2 cellular contexts compared by ENCODE assay signal in the genomic region with DNA sequence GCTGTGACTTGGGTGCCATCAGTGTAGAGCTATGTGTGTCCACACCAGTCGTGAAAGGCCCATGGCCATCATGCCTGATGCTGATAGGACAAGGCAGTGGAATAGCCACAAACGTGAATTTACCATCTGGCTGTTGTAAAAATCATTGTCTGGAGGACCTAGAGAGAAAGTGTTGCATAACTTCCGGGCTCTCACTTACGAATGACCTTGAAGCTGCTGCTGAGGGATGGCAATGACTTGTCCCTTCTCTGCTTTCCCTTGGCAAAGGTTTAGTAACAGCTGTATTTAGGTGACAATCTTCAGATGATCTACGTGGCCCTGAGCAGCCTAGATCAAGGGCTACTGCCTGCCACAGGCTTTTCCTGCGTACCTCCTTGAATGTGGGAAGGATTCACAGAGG.
TF ChIP-seq lines count a peak whose summit lies in the region.

No MANE protein-coding gene starts in this region.

TF ChIP-seq in SK-N-SH, 30 proteins besides CTCF, POLR2A, EP300 and RAD21 (continued from another document):
- TF ChIP-seq, protein P1, sequence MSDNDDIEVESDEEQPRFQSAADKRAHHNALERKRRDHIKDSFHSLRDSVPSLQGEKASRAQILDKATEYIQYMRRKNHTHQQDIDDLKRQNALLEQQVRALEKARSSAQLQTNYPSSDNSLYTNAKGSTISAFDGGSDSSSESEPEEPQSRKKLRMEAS (IDR thresholded peaks at IDR 0.05; ENCODE audit: low read depth), result no peak
- TF ChIP-seq, protein P2, sequence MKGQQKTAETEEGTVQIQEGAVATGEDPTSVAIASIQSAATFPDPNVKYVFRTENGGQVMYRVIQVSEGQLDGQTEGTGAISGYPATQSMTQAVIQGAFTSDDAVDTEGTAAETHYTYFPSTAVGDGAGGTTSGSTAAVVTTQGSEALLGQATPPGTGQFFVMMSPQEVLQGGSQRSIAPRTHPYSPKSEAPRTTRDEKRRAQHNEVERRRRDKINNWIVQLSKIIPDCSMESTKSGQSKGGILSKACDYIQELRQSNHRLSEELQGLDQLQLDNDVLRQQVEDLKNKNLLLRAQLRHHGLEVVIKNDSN (IDR thresholded peaks at IDR 0.05; ENCODE audit: borderline replicate concordance, low read depth), result no peak
- no peak for TF ChIP-seq FOXJ3 (CRISPR knock-in tag; IDR thresholded peaks at IDR 0.05)
- TF ChIP-seq RCOR1 (IDR thresholded peaks at IDR 0.05; ENCODE audit: low read length), result no peak
- TF ChIP-seq, protein P3, sequence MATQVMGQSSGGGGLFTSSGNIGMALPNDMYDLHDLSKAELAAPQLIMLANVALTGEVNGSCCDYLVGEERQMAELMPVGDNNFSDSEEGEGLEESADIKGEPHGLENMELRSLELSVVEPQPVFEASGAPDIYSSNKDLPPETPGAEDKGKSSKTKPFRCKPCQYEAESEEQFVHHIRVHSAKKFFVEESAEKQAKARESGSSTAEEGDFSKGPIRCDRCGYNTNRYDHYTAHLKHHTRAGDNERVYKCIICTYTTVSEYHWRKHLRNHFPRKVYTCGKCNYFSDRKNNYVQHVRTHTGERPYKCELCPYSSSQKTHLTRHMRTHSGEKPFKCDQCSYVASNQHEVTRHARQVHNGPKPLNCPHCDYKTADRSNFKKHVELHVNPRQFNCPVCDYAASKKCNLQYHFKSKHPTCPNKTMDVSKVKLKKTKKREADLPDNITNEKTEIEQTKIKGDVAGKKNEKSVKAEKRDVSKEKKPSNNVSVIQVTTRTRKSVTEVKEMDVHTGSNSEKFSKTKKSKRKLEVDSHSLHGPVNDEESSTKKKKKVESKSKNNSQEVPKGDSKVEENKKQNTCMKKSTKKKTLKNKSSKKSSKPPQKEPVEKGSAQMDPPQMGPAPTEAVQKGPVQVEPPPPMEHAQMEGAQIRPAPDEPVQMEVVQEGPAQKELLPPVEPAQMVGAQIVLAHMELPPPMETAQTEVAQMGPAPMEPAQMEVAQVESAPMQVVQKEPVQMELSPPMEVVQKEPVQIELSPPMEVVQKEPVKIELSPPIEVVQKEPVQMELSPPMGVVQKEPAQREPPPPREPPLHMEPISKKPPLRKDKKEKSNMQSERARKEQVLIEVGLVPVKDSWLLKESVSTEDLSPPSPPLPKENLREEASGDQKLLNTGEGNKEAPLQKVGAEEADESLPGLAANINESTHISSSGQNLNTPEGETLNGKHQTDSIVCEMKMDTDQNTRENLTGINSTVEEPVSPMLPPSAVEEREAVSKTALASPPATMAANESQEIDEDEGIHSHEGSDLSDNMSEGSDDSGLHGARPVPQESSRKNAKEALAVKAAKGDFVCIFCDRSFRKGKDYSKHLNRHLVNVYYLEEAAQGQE (IDR thresholded peaks at IDR 0.05; ENCODE audit: low read depth, low read length), result no peak
- TF ChIP-seq YY1 (IDR thresholded peaks at IDR 0.05; ENCODE audit: low read depth), result no peak
- no peak for TF ChIP-seq TAF1 (IDR thresholded peaks at IDR 0.05; ENCODE audit: borderline replicate concordance, low read depth, low read length)
- no peak for TF ChIP-seq MEF2A (IDR thresholded peaks at IDR 0.05; ENCODE audit: borderline replicate concordance, low read depth)
- TF ChIP-seq TEAD4 (IDR thresholded peaks at IDR 0.05; ENCODE audit: borderline replicate concordance, insufficient read depth), result no peak
- no peak for TF ChIP-seq TCF12 (IDR thresholded peaks at IDR 0.05)
- TF ChIP-seq, protein P4, sequence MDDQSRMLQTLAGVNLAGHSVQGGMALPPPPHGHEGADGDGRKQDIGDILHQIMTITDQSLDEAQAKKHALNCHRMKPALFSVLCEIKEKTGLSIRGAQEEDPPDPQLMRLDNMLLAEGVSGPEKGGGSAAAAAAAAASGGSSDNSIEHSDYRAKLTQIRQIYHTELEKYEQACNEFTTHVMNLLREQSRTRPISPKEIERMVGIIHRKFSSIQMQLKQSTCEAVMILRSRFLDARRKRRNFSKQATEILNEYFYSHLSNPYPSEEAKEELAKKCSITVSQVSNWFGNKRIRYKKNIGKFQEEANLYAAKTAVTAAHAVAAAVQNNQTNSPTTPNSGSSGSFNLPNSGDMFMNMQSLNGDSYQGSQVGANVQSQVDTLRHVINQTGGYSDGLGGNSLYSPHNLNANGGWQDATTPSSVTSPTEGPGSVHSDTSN (IDR thresholded peaks at IDR 0.05), result no peak

TF ChIP-seq in SK-N-SH treated with all-trans-retinoic acid at 6 μM for 48 hours, 23 proteins besides CTCF, POLR2A, EP300 and RAD21 (continued from another document):
- TF ChIP-seq, protein P5, sequence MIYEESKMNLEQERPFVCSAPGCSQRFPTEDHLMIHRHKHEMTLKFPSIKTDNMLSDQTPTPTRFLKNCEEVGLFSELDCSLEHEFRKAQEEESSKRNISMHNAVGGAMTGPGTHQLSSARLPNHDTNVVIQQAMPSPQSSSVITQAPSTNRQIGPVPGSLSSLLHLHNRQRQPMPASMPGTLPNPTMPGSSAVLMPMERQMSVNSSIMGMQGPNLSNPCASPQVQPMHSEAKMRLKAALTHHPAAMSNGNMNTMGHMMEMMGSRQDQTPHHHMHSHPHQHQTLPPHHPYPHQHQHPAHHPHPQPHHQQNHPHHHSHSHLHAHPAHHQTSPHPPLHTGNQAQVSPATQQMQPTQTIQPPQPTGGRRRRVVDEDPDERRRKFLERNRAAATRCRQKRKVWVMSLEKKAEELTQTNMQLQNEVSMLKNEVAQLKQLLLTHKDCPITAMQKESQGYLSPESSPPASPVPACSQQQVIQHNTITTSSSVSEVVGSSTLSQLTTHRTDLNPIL (CRISPR knock-in tag; IDR thresholded peaks at IDR 0.05; ENCODE audit: low read depth), result no peak
- no peak for TF ChIP-seq ZNF8 (CRISPR knock-in tag; IDR thresholded peaks at IDR 0.05)
- no peak for TF ChIP-seq PPARA (CRISPR knock-in tag; IDR thresholded peaks at IDR 0.05; ENCODE audit: borderline replicate concordance)
- TF ChIP-seq ZFP3 (CRISPR knock-in tag; IDR thresholded peaks at IDR 0.05), result no peak
- TF ChIP-seq TCF4 (CRISPR knock-in tag; IDR thresholded peaks at IDR 0.05; ENCODE audit: borderline replicate concordance), result no peak
- no peak for TF ChIP-seq GLIS3 (CRISPR knock-in tag; IDR thresholded peaks at IDR 0.05)
- TF ChIP-seq ARNTL (CRISPR knock-in tag; IDR thresholded peaks at IDR 0.05; ENCODE audit: borderline replicate concordance, low read depth), result no peak
- TF ChIP-seq ISL1 (CRISPR knock-in tag; IDR thresholded peaks at IDR 0.05), result no peak
- TF ChIP-seq ZFP30 (CRISPR knock-in tag; IDR thresholded peaks at IDR 0.05), result no peak
- TF ChIP-seq ESRRG (CRISPR knock-in tag; IDR thresholded peaks at IDR 0.05), result no peak
- TF ChIP-seq, protein P6, sequence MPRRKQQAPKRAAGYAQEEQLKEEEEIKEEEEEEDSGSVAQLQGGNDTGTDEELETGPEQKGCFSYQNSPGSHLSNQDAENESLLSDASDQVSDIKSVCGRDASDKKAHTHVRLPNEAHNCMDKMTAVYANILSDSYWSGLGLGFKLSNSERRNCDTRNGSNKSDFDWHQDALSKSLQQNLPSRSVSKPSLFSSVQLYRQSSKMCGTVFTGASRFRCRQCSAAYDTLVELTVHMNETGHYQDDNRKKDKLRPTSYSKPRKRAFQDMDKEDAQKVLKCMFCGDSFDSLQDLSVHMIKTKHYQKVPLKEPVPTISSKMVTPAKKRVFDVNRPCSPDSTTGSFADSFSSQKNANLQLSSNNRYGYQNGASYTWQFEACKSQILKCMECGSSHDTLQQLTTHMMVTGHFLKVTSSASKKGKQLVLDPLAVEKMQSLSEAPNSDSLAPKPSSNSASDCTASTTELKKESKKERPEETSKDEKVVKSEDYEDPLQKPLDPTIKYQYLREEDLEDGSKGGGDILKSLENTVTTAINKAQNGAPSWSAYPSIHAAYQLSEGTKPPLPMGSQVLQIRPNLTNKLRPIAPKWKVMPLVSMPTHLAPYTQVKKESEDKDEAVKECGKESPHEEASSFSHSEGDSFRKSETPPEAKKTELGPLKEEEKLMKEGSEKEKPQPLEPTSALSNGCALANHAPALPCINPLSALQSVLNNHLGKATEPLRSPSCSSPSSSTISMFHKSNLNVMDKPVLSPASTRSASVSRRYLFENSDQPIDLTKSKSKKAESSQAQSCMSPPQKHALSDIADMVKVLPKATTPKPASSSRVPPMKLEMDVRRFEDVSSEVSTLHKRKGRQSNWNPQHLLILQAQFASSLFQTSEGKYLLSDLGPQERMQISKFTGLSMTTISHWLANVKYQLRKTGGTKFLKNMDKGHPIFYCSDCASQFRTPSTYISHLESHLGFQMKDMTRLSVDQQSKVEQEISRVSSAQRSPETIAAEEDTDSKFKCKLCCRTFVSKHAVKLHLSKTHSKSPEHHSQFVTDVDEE (CRISPR knock-in tag; IDR thresholded peaks at IDR 0.05), result no peak
- TF ChIP-seq TOX (CRISPR knock-in tag; IDR thresholded peaks at IDR 0.05; ENCODE audit: borderline replicate concordance), result no peak
- TF ChIP-seq ZNF565 (CRISPR knock-in tag; conservative IDR thresholded peaks at IDR 0.05; ENCODE audit: low read depth), result no peak
